Comparison of ENCODE assay signal across 24 cellular contexts in genomic region chr10:20105236-20105635, GRCh38.
DNase-seq lines count a peak whose midpoint lies in the region; ATAC-seq and TF ChIP-seq lines count a peak whose summit lies in the region.
"Had no signal": no experiment of that assay in that cellular context is flagged by ENCODE, and none has a peak within 500 bp of the region (broad histone marks: within the 10 kb centered on the region; RNA-seq: fewer than 3 reads in every experiment).

No MANE protein-coding gene starts in this region.

- no peak overlapping the region for H3K27ac Mint-ChIP-seq in T-helper 2 cell treated with Interferon-gamma antibody and Interleukin-4, amounts not matched to agents 5 μg/mL and 100 μg/mL, for 36 hours
- H3K27ac Mint-ChIP-seq: activated CD4-positive, alpha-beta T cell treated with anti-CD3 and anti-CD28 coated beads, Interleukin-2, amount 10 ng/mL, durations not matched to agents 24 days and 14 days; activated naive CD4-positive, alpha-beta T cell treated with anti-CD3 and anti-CD28 coated beads, Interleukin-2, amount 50 U/mL, for 72 hours; activated T-helper 17 cell treated with anti-CD3 and anti-CD28 coated beads, Interleukin-2, amount 50 U/mL, for 72 hours; natural killer cell treated with Interleukin-12 subunit alpha and Interleukin-12 subunit beta and Interleukin-15 and Interleukin-18, amount 100 ng/mL, for 72 hours had no signal

- 30 to 31% methylated on average over 3 of the region's 3 CpGs for WGBS in aorta, 2 donors
- WGBS in thyroid gland, 2 donors, result 56 to 91% methylated on average over 3 of the region's 3 CpGs

- no peaks in the 10 kb centered on the region for H3K27me3 Mint-ChIP-seq in T-helper 2 cell treated with Interferon-gamma antibody and Interleukin-4, amounts not matched to agents 5 μg/mL and 100 μg/mL, for 36 hours (ENCODE audit: low read depth)
- H3K27me3 Mint-ChIP-seq: activated CD4-positive, alpha-beta T cell treated with anti-CD3 and anti-CD28 coated beads, Interleukin-2, amount 10 ng/mL, durations not matched to agents 24 days and 14 days; activated T-helper 17 cell treated with anti-CD3 and anti-CD28 coated beads, Interleukin-2, amount 50 U/mL, for 72 hours; natural killer cell treated with Interleukin-12 subunit alpha and Interleukin-12 subunit beta and Interleukin-15 and Interleukin-18, amount 100 ng/mL, for 72 hours had no signal

- H3K27ac ChIP-seq in aorta (ENCODE audit: low read depth in 1 of 2, low read length in 2 of 2), result no peak overlapping the region
- no peak overlapping the region for H3K27ac ChIP-seq in thyroid gland
- H3K27ac ChIP-seq: KMS-11, SK-N-MC, suprapubic skin had no signal

- H3K9me3 Mint-ChIP-seq in T-helper 2 cell treated with Interferon-gamma antibody and Interleukin-4, amounts not matched to agents 5 μg/mL and 100 μg/mL, for 36 hours, result peaks cover 11% of the 10 kb centered on the region
- H3K9me3 Mint-ChIP-seq: natural killer cell treated with Interleukin-12 subunit alpha and Interleukin-12 subunit beta and Interleukin-15 and Interleukin-18, amount 100 ng/mL, for 72 hours had no signal

- H3K27me3 ChIP-seq in aorta (ENCODE audit: control insufficient read depth in 1 of 2, insufficient read depth in 2 of 2, low read length in 1 of 2) (no peaks in the 10 kb centered on the region), thyroid gland (no peaks in the 10 kb centered on the region)
- H3K27me3 ChIP-seq: suprapubic skin had no signal

- no peak for TF ChIP-seq POLR2A in thyroid gland (IDR thresholded peaks at IDR 0.05)

- no peaks in the 10 kb centered on the region for H3K4me1 Mint-ChIP-seq in T-helper 2 cell treated with Interferon-gamma antibody and Interleukin-4, amounts not matched to agents 5 μg/mL and 100 μg/mL, for 36 hours (ENCODE audit: low read depth)
- H3K4me1 Mint-ChIP-seq: activated CD4-positive, alpha-beta T cell treated with anti-CD3 and anti-CD28 coated beads, Interleukin-2, amount 10 ng/mL, durations not matched to agents 24 days and 14 days; activated T-helper 17 cell treated with anti-CD3 and anti-CD28 coated beads, Interleukin-2, amount 50 U/mL, for 72 hours had no signal

- intact Hi-C loops in aorta (cut with DNase I) (no loop called here), thyroid gland (cut with DNase I) (no loop called here)

- H3K4me3 ChIP-seq in aorta (ENCODE audit: low read length in 2 of 2), result no peak overlapping the region
- no peak overlapping the region for H3K4me3 ChIP-seq in thyroid gland (replicated peaks in 1 of 3)
- H3K4me3 ChIP-seq: SK-N-MC, suprapubic skin had no signal

- H3K4me1 ChIP-seq in aorta (ENCODE audit: control insufficient read depth in 1 of 2, insufficient read depth in 2 of 2, low read length in 2 of 2) (no peaks in the 10 kb centered on the region), thyroid gland (peaks cover 0 to 3% of the 10 kb centered on the region in 2 donors)

- no peak overlapping the region for H3K4me3 Mint-ChIP-seq in T-helper 2 cell treated with Interferon-gamma antibody and Interleukin-4, amounts not matched to agents 5 μg/mL and 100 μg/mL, for 36 hours
- H3K4me3 Mint-ChIP-seq: activated CD4-positive, alpha-beta T cell treated with anti-CD3 and anti-CD28 coated beads, Interleukin-2, amount 10 ng/mL, durations not matched to agents 24 days and 14 days; activated T-helper 17 cell treated with anti-CD3 and anti-CD28 coated beads, Interleukin-2, amount 50 U/mL, for 72 hours; natural killer cell treated with Interleukin-12 subunit alpha and Interleukin-12 subunit beta and Interleukin-15 and Interleukin-18, amount 100 ng/mL, for 72 hours had no signal

- no peak for TF ChIP-seq CTCF in thyroid gland (IDR thresholded peaks at IDR 0.05)

- H3K9me3 ChIP-seq in aorta (ENCODE audit: control insufficient read depth, low read length), result no peaks in the 10 kb centered on the region
- no peaks in the 10 kb centered on the region for H3K9me3 ChIP-seq in thyroid gland
- H3K9me3 ChIP-seq: suprapubic skin had no signal

- DNase-seq in H4 (ENCODE audit: low spot score) (peak; percentile 21), astrocyte of the hippocampus (ENCODE audit: low read depth, low spot score) (peak; percentile 49), kidney tubule cell (ENCODE audit: low spot score) (peak; percentile 9), aorta (no peak), thyroid gland (no peak)
- DNase-seq in T-helper 2 cell treated with Interferon-gamma antibody and Interleukin-4, amounts not matched to agents 5 μg/mL and 100 μg/mL, for 36 hours (ENCODE audit: low spot score), result no peak
- DNase-seq: activated CD4-positive, alpha-beta T cell treated with anti-CD3 and anti-CD28 coated beads, Interleukin-2, amount 10 ng/mL, durations not matched to agents 24 days and 14 days; AML-193; COR-L47; cortex of kidney; left ventricle myocardium superior; midbrain; MV-4-11; NCI-H526; posterior cingulate gyrus; T-helper 2 cell had no signal

- no peaks in the 10 kb centered on the region for H3K36me3 Mint-ChIP-seq in T-helper 2 cell treated with Interferon-gamma antibody and Interleukin-4, amounts not matched to agents 5 μg/mL and 100 μg/mL, for 36 hours (ENCODE audit: low read depth)
- H3K36me3 Mint-ChIP-seq: activated naive CD4-positive, alpha-beta T cell treated with anti-CD3 and anti-CD28 coated beads, Interleukin-2, amount 50 U/mL, for 72 hours; natural killer cell treated with Interleukin-12 subunit alpha and Interleukin-12 subunit beta and Interleukin-15 and Interleukin-18, amount 100 ng/mL, for 72 hours had no signal

- ATAC-seq in aorta (ENCODE audit: low FRiP score), result peak; percentile 46
- no peak for ATAC-seq in GM21367 (IDR thresholded peaks at IDR 0.05; ENCODE audit: unreplicated experiment)
- ATAC-seq: activated naive CD4-positive, alpha-beta T cell treated with anti-CD3 and anti-CD28 coated beads, Interleukin-2, amount 50 U/mL, for 72 hours; activated T-helper 17 cell treated with anti-CD3 and anti-CD28 coated beads, Interleukin-2, amount 50 U/mL, for 72 hours; HCT116; left ventricle myocardium superior; natural killer cell treated with Interleukin-12 subunit alpha and Interleukin-12 subunit beta and Interleukin-15 and Interleukin-18, amount 100 ng/mL, for 72 hours had no signal

- H3K36me3 ChIP-seq in aorta (ENCODE audit: control insufficient read depth in 1 of 2, insufficient read depth in 2 of 2, low read length in 1 of 2) (peaks cover 0 to 1% of the 10 kb centered on the region in 2 donors), thyroid gland (no peaks in the 10 kb centered on the region)
- H3K36me3 ChIP-seq: suprapubic skin had no signal

Comparison
In these comparisons a context has a peak if more than half of its experiments do, and no peak if none do; other contexts are left out.
1. DNase-seq: peak in H4 (single experiment), astrocyte of the hippocampus (single experiment) and kidney tubule cell (single experiment); none in aorta (0 of 2), thyroid gland (0 of 2) and T-helper 2 cell treated with Interferon-gamma antibody and Interleukin-4, amounts not matched to agents 5 μg/mL and 100 μg/mL, for 36 hours (single experiment).